In the genomic region with DNA sequence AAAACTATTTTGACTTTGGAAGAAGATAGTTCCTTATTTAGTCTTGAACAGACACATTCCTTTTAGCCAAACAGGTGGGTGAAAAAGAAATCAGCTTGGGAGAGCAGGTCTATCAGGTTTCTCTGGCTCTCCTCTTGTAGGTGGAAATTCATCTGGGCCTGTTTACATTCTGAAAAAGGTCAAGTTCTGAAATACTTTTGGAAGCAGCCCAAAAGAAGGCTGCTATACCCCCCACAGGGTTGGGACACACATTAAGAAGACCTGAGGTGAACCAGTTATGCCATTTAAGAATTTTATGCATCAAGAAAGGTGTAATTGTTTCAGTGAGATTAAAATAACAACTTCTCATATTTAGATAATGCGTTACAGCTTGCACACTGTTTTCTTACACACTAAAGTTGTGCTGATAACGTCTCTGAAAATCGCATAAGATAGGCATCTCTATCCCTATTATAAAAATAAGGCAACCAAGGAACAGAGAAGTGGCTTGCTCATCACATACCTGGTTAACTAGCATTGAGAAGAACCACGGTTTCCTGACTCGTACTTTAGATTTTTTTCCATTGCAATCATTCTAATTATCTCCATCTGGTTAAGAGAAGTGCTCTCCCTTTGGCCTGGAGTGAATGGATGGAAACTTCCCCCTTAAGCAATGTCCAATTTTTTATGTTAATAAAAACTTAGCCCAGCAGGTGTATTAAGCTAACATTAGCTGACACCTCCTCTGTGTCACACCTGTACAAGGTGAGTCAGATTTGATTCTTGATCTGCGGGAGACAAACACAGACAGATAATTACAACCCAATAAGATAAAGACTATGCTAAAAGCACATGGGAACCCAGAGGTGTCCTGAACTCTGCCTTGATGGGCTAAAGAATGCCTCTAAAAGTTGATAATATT, we compare ENCODE assay signal across 1 cellular context.
TF ChIP-seq lines count a peak whose summit lies in the region.

No MANE protein-coding gene starts in this region.

TF ChIP-seq in HEK293, 187 proteins besides CTCF, POLR2A, EP300 and RAD21 (continued from another document):
- TF ChIP-seq, protein P1, sequence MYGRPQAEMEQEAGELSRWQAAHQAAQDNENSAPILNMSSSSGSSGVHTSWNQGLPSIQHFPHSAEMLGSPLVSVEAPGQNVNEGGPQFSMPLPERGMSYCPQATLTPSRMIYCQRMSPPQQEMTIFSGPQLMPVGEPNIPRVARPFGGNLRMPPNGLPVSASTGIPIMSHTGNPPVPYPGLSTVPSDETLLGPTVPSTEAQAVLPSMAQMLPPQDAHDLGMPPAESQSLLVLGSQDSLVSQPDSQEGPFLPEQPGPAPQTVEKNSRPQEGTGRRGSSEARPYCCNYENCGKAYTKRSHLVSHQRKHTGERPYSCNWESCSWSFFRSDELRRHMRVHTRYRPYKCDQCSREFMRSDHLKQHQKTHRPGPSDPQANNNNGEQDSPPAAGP (tag by site-specific recombination; IDR thresholded peaks at IDR 0.05): no peak
- TF ChIP-seq GLIS1 (tag by site-specific recombination; IDR thresholded peaks at IDR 0.05) (peak; percentile 90), SETDB1 (IDR thresholded peaks at IDR 0.05; ENCODE audit: insufficient read length, low read length) (no peak), ZSCAN30 (tag by site-specific recombination; IDR thresholded peaks at IDR 0.05) (no peak), ZNF558 (tag by site-specific recombination; IDR thresholded peaks at IDR 0.05) (no peak), KLF8 (tag by site-specific recombination; IDR thresholded peaks at IDR 0.05) (0 out of 2 replicates have a peak, but pooled peaks have one; percentile 36), ZNF529 (tag by site-specific recombination; IDR thresholded peaks at IDR 0.05; ENCODE audit: insufficient replicate concordance) (no peak), TSHZ1 (tag by site-specific recombination; IDR thresholded peaks at IDR 0.05; ENCODE audit: borderline replicate concordance) (no peak)
